In the genomic region with DNA sequence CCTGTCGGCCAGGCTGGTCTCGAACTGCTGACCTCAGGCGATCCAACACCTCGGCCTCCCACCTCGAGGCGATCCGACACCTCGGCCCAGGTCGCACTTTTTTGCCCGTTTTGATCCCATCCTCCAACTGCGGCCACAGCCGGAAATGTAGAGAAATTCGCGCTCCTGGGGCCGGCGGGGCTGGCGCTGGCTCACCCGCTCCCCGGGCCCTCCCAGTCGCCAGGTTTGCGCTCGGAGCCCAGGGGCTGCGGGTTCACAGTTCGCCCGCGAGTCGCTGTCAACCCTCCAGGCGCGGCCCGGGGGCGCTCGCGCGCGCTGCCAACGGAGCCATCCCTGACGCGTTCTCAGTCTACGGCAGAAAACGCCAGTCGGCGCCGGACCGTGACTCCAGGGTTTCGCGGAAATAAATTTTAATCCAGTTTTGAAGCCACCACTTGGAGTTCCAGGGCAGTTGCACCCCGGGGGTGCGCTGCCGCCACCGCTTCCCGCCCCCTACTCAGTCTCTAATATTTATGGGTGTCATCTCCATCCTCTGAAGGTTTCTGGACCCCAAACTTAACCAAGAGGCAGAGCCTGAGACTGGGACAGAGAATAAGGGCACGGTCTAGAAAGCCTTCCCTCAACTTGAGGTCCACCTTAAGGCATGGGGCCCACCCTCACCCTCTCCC, we compare ENCODE assay signal across 8 cellular contexts. TPM values are rescaled to one million over a fixed set of nuclear protein-coding genes. Genes with fewer than 3 reads are reported as not detected.
A peak's percentile ranks its signal among the peaks of the same experiment; 100 is the strongest.
DNase-seq lines count a peak whose midpoint lies in the region; ATAC-seq and TF ChIP-seq lines count a peak whose summit lies in the region.

No MANE protein-coding gene starts in this region.

- H3K27ac ChIP-seq in foreskin keratinocyte, result peak overlapping the region; percentile 56

- peaks cover 23% of the 10 kb centered on the region for H3K4me1 ChIP-seq in foreskin keratinocyte

- intact Hi-C loops in posterior vena cava (cut with DNase I), result no loop called here

- DNase-seq in DMS79 treated with DMSO at 0.1 percent for 48 hours (lab: John Stamatoyannopoulos, UW) (peak; percentile 38), DMS79 (lab: John Stamatoyannopoulos, UW) (no peak), NOMO-1 (lab: John Stamatoyannopoulos, UW; ENCODE audit: unreplicated experiment in 2 of 2) (peak; percentile 79 to 81), foreskin keratinocyte (peak in 1 of 2 donors; percentile 50), posterior vena cava (ENCODE audit: low spot score) (peak; percentile 93), ureter (ENCODE audit: low spot score) (peak; percentile 80)
- DNase-seq in activated effector memory CD4-positive, alpha-beta T cell treated with Interleukin-2 at 50 U/mL for 16 hours, result peak; percentile 73

- peaks cover 29% of the 10 kb centered on the region for H3K27me3 ChIP-seq in foreskin keratinocyte

- peak; percentile 80 for TF ChIP-seq CTCF in foreskin keratinocyte (conservative IDR thresholded peaks at IDR 0.05)

- ATAC-seq in foreskin keratinocyte (peak; percentile 41), HG02938 (IDR thresholded peaks at IDR 0.05; ENCODE audit: unreplicated experiment) (no peak)

RNA-seq across cellular contexts. Expression of a gene that starts 1.5 kb away (rescaled TPM):
- total RNA-seq in foreskin keratinocyte, result not detected in 2 replicates
- 0.02 TPM in 1 of 2 replicates, not detected in the other for polyA plus RNA-seq in foreskin keratinocyte
- under 1 TPM; 0.14 to 0.28 TPM for total RNA-seq in posterior vena cava
- 1.2 TPM for total RNA-seq in ureter

RNA-seq across cellular contexts. Expression of a gene that starts 14.4 kb away (rescaled TPM):
- total RNA-seq in foreskin keratinocyte, result 46.6 and 56.6 TPM in 2 replicates
- 50.0 and 66.5 TPM in 2 replicates for polyA plus RNA-seq in foreskin keratinocyte
- 10 to 100 TPM; 52.8 to 63.8 TPM for total RNA-seq in posterior vena cava
- 37.9 TPM for total RNA-seq in ureter

RNA-seq across cellular contexts. Expression of a gene that starts 18.5 kb away (rescaled TPM):
- 0.41 TPM in 1 of 2 replicates, not detected in the other for total RNA-seq in foreskin keratinocyte
- polyA plus RNA-seq in foreskin keratinocyte, result 0.34 and 0.46 TPM in 2 replicates
- not detected for total RNA-seq in posterior vena cava
- not detected for total RNA-seq in ureter

RNA-seq across cellular contexts. Expression of a gene that starts 18.8 kb away (rescaled TPM):
- 1.3 and 1.9 TPM in 2 replicates for total RNA-seq in foreskin keratinocyte
- polyA plus RNA-seq in foreskin keratinocyte, result 1.5 and 1.8 TPM in 2 replicates
- 1 to 10 TPM in 1 of 2 donors, not detected in 1; 2.6 TPM for total RNA-seq in posterior vena cava
- not detected for total RNA-seq in ureter

RNA-seq across cellular contexts. Expression of a gene that starts 34.0 kb away (rescaled TPM):
- total RNA-seq in foreskin keratinocyte (5.9 and 7.4 TPM in 2 replicates), posterior vena cava (1 to 10 TPM; 6.0 to 8.1 TPM), ureter (62.3 TPM)
- 4.7 and 6.0 TPM in 2 replicates for polyA plus RNA-seq in foreskin keratinocyte
